Comparison of ENCODE assay signal across 8 cellular contexts in the genomic region with DNA sequence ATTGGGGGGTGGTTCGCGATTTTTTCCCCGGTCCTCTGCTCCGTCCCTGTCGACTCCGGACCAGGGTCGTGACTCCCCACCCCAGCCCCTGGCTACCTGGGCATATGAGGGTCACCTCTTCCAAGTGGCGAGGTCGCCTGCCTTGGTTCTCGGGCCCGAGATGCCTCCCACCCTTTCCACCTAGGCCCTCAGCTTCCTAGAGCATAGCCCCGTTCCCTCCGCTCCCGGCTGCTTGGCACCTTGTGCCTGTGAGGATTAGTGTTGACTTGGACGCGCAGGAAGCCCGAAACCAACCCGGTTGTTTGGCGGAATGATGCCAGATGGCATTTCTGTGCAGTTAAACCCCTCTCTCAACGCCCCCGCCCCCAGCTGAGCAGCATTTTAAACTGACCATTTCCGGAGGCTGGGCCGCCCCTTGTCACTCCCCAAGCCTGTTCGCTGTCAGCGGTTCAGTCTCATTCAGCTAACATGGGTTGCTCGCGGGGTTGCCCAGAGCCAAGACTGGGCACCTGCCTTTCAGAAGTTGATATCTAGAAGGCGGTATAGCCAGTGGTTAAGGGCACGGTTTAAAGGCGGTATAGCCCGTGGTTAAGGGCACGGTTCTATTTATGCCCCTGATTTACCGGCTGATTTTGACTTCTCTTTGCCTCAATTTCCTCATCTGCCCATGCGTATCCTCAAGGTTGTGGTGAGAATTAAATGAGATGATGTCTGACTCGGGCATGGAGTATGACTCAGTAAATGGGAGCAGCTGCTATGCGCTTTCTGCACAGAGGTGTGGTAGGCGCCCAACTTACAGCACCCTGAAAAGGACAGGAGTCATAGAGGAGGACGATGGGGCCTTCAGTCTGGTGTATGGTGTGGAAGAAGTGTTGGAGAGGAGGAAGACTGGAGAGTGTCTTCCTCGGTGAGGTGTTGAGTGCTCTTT. TPM values are rescaled to one million over a fixed set of nuclear protein-coding genes. Genes with fewer than 3 reads are reported as not detected.
DNase-seq lines count a peak whose midpoint lies in the region; ATAC-seq, FAIRE-seq and TF ChIP-seq lines count a peak whose summit lies in the region.

No MANE protein-coding gene starts in this region.

- H3K4me1 ChIP-seq in HepG2 (ENCODE audit: insufficient read depth, low read length), result peaks cover 42% of the 10 kb centered on the region
- peaks cover 7 to 25% (median 18%) of the 10 kb centered on the region in 4 donors for H3K4me1 ChIP-seq in stomach

- 4% methylated on average over 13 of the region's 39 CpGs for WGBS in HepG2 (ENCODE audit: low lambda C conversion rate)
- 2 to 5% (median 3%) methylated on average over 25 to 39 of the region's 39 CpGs for WGBS in stomach, 5 donors

- peak overlapping the region; percentile 72 to 99 (median 87) for H3K4me3 ChIP-seq in HepG2 (replicated peaks in 1 of 3; ENCODE audit: insufficient read depth in 1 of 3, low read depth in 2 of 3, low read length in 3 of 3)
- H3K4me3 ChIP-seq in stomach, result peak overlapping the region; percentile 90 to 99 (median 92)

- no peak for FAIRE-seq in HepG2 (lab: Jason Lieb, UNC)

- in situ Hi-C loops in HepG2 (cut with HindIII; ENCODE audit: extremely low pct_ligation_motif_present, low pct_unique_long_range_greater_than_20kb), result no loop called here

- POLR2A ChIA-PET in HepG2 (lab: Yijun Ruan, JAX), result interaction anchor here (0.6 to 1.9 kb wide), 3 partner anchors 12 to 309 kb away, joined by 3 to 8 read pairs (median 7); no protein-coding TSS in a partner anchor

- peak overlapping the region; percentile 17 for H2AFZ ChIP-seq in HepG2 (ENCODE audit: low read length)

- peak overlapping the region; percentile 89 for H3K4me2 ChIP-seq in HepG2 (ENCODE audit: low read depth, low read length)

- H3K27me3 ChIP-seq in HepG2 (ENCODE audit: control insufficient read depth in 1 of 2, insufficient read depth in 2 of 2, low read length in 2 of 2) (no peaks in the 10 kb centered on the region; a peak in 1 of 5 replicates), stomach (no peaks in the 10 kb centered on the region)

- H3K27ac ChIP-seq in cingulate gyrus (ENCODE audit: low read depth, low read length) (peak overlapping the region; percentile 58), HepG2 (ENCODE audit: extremely low read length, insufficient read depth, low read length) (peak overlapping the region; percentile 71), stomach (peak overlapping the region; percentile 62 to 87 (median 74))

- TF ChIP-seq POLR2A in GM18505 (IDR thresholded peaks at IDR 0.05; ENCODE audit: borderline replicate concordance, extremely low read depth, insufficient read depth, insufficient read length) (no peak), HepG2 (IDR thresholded peaks at IDR 0.05; ENCODE audit: insufficient read depth in 1 of 2, low read depth in 2 of 2, low read length in 2 of 2) (peak; percentile 18 to 47; a peak in 1 of 4 replicates), stomach (IDR thresholded peaks at IDR 0.05) (no peak)

- TSS peak; percentile 65 for BruUV-seq in HepG2 (replicated peaks; lab: Mats Ljungman, UMichigan)

- CTCF ChIA-PET in HepG2 (lab: Yijun Ruan, JAX; ENCODE audit: low intra/inter-chr PET ratio, low total read pairs), result no interaction called here

- no peak for TF ChIP-seq EP300 in HepG2 (IDR thresholded peaks at IDR 0.05; ENCODE audit: low read depth in 2 of 2, low read length in 2 of 2)
- TF ChIP-seq EP300 in HepG2 (CRISPR knock-in tag; IDR thresholded peaks at IDR 0.05; ENCODE audit: borderline replicate concordance), result no peak
- no peak for TF ChIP-seq EP300 in stomach (IDR thresholded peaks at IDR 0.05)

- peaks cover 6 to 19% of the 10 kb centered on the region in 2 experiments; a peak in 4 of 5 replicates for H3K36me3 ChIP-seq in HepG2 (replicated peaks in 1 of 2; ENCODE audit: control insufficient read depth in 1 of 2, insufficient read depth in 2 of 2, low read length in 2 of 2)
- peaks cover 14 to 16% (median 15%) of the 10 kb centered on the region in 4 donors for H3K36me3 ChIP-seq in stomach

- TF ChIP-seq CTCF in HepG2 (CRISPR knock-in tag; IDR thresholded peaks at IDR 0.05) (no peak), stomach (IDR thresholded peaks at IDR 0.05) (no peak)

- no peaks in the 10 kb centered on the region for H4K20me1 ChIP-seq in HepG2 (ENCODE audit: insufficient read depth, low read length)

- ATAC-seq in GM18505 (IDR thresholded peaks at IDR 0.05; ENCODE audit: unreplicated experiment) (peak; percentile 31), HG03097 (IDR thresholded peaks at IDR 0.05; ENCODE audit: low FRiP score, unreplicated experiment) (peak; percentile 12), HepG2 (peak; percentile 70)

- no peak for TF ChIP-seq RAD21 in HepG2 (CRISPR knock-in tag; IDR thresholded peaks at IDR 0.05)

- no peaks in the 10 kb centered on the region for H3K9me3 ChIP-seq in HepG2 (ENCODE audit: low read length)
- H3K9me3 ChIP-seq in stomach, result no peaks in the 10 kb centered on the region

- peak overlapping the region; percentile 85 for H3K9ac ChIP-seq in HepG2 (ENCODE audit: insufficient read depth, low read depth, low read length)

- intact Hi-C loops in HepG2 (cut with micrococcal nuclease; ENCODE audit: unreplicated experiment) (no loop called here), stomach (cut with DNase I; ENCODE audit: low total_unique reads) (no loop called here)

- DNase-seq in AG20443 (ENCODE audit: low spot score) (peak; percentile 45), RPMI8226 (peak; percentile 64), HepG2 (ENCODE audit: low spot score) (peak; percentile 37), stomach (no peak)
- no peak for DNase-seq in effector CD4-positive, alpha-beta T cell

- peaks cover 47% of the 10 kb centered on the region for H3K79me2 ChIP-seq in HepG2 (ENCODE audit: insufficient read depth, low read length)

TF ChIP-seq in HepG2, 621 proteins besides CTCF, POLR2A, EP300 and RAD21 (continues in another document):
- TF ChIP-seq PCBP1 (IDR thresholded peaks at IDR 0.05; ENCODE audit: borderline replicate concordance, low read depth, low read length) (0 out of 2 replicates have a peak, but pooled peaks have one; percentile 34), ETS1 (CRISPR knock-in tag; IDR thresholded peaks at IDR 0.05) (no peak), KDM1A (CRISPR knock-in tag; IDR thresholded peaks at IDR 0.05) (no peak), NFKB2 (CRISPR knock-in tag; IDR thresholded peaks at IDR 0.05; ENCODE audit: borderline replicate concordance) (0 out of 2 replicates have a peak, but pooled peaks have one; percentile 42), STAT5B (CRISPR knock-in tag; IDR thresholded peaks at IDR 0.05) (no peak), ZBTB1 (CRISPR knock-in tag; IDR thresholded peaks at IDR 0.05; ENCODE audit: borderline replicate concordance) (no peak), HDAC1 (CRISPR knock-in tag; IDR thresholded peaks at IDR 0.05) (peak; percentile 57; the same call in 1 of the 2 replicates), YEATS2 (CRISPR knock-in tag; IDR thresholded peaks at IDR 0.05; ENCODE audit: borderline replicate concordance) (no peak), GTF3A (CRISPR knock-in tag; conservative IDR thresholded peaks at IDR 0.05) (no peak), ZNF501 (CRISPR knock-in tag; IDR thresholded peaks at IDR 0.05) (peak; percentile 13; the same call in 1 of the 2 replicates)

RNA-seq across cellular contexts. Expression of gene INCENP, which starts 0.6 kb away (rescaled TPM):
- total RNA-seq in HepG2 (2016; rRNA removed; fragmentation: Illumina TruSeq; extraction: Trizol) (37.3 and 38.1 TPM in 2 replicates), stomach (10 to 100 TPM in 3 of 5 donors, 1 to 10 TPM in 2; 4.1 to 32.1 (median 14.3) TPM)
- total RNA-seq in HepG2 (2016; cell fraction: cytosol; rRNA removed; fragmentation: Illumina TruSeq; extraction: Trizol; ENCODE audit: low read depth), result 3.3 and 3.7 TPM in 2 replicates
- 27.3 and 37.0 TPM in 2 replicates for total RNA-seq in HepG2 (2016; cell fraction: insoluble cytoplasmic fraction; rRNA removed; fragmentation: Illumina TruSeq; extraction: Trizol)
- total RNA-seq in HepG2 (2016; cell fraction: membrane; rRNA removed; fragmentation: Illumina TruSeq; extraction: Trizol), result 14.0 and 15.7 TPM in 2 replicates
- 36.6 and 40.2 TPM in 2 replicates for total RNA-seq in HepG2 (2016; cell fraction: nucleus; rRNA removed; fragmentation: Illumina TruSeq; extraction: Trizol)
- polyA plus RNA-seq in HepG2 (2011; rRNA removed) (10.4 and 14.1 TPM in 2 replicates), stomach (1 to 10 TPM; 2.6 to 5.6 (median 4.5) TPM)
- polyA plus RNA-seq in HepG2 (2011; cell fraction: cytosol; rRNA removed), result 5.0 and 8.4 TPM in 2 replicates
- 42.9 and 73.5 TPM in 2 replicates for polyA plus RNA-seq in HepG2 (2011; cell fraction: nucleus; rRNA removed)
- 8.6 and 15.4 TPM in 2 replicates for polyA plus RNA-seq in HepG2 (2012)
- 1.1 and 1.2 TPM in 2 replicates for polyA plus RNA-seq in HepG2 (2016; cell fraction: cytosol; fragmentation: Illumina TruSeq; extraction: Trizol; ENCODE audit: low read depth)
- polyA plus RNA-seq in HepG2 (2016; cell fraction: insoluble cytoplasmic fraction; fragmentation: Illumina TruSeq; extraction: Trizol; ENCODE audit: low read depth), result 17.0 and 26.2 TPM in 2 replicates
- 2.3 and 4.0 TPM in 2 replicates for polyA plus RNA-seq in HepG2 (2016; cell fraction: membrane; fragmentation: Illumina TruSeq; extraction: Trizol; ENCODE audit: low read depth)
- 69.9 and 91.3 TPM in 2 replicates for polyA plus RNA-seq in HepG2 (2016; cell fraction: nucleus; fragmentation: Illumina TruSeq; extraction: Trizol; ENCODE audit: insufficient read depth, low read depth)
- 25.1 and 110 TPM in 2 replicates for polyA minus RNA-seq in HepG2 (2011; rRNA and poly(A)+ RNA removed; ENCODE audit: low replicate concordance)
- 18.4 and 29.2 TPM in 2 replicates for polyA minus RNA-seq in HepG2 (2011; cell fraction: cytosol; rRNA and poly(A)+ RNA removed)
- polyA minus RNA-seq in HepG2 (2011; cell fraction: nucleus; rRNA and poly(A)+ RNA removed), result 10.9 and 15.5 TPM in 2 replicates

Comparison
In these comparisons a context has a peak if more than half of its experiments do, and no peak if none do; other contexts are left out.
1. DNase-seq: peak in AG20443 (single experiment), RPMI8226 (single experiment) and HepG2 (single experiment); none in stomach (single experiment) and effector CD4-positive, alpha-beta T cell (single experiment).
2. ATAC-seq: peak in every context shown above with its lines; median percentile 70 in HepG2; 31 in GM18505; 12 in HG03097.
3. POLR2A ChIP-seq: peak in HepG2 (2 of 2); none in GM18505 (single experiment) and stomach (0 of 4).
4. Peak in every context shown above with its lines, with median percentiles within 50 percentile points of each other: H3K27ac ChIP-seq.